ENCODE assay signal across 10 cellular contexts in the genomic region with DNA sequence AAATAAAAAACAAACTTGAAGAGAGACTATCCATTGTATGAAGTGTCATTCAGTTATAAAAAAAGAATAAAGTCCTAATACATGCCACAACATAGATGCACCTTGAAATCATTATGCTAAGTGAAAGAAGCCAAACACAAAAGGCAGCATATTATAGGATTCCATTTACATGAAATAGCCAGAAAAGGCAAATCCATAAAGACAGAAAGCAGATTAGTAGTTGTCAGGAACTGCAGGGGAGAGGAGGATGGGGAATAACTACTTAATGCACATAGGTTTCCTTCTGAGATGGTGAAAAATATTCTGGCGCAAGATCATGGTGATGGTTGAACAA. TPM values are rescaled to one million over a fixed set of nuclear protein-coding genes. Genes with fewer than 3 reads are reported as not detected.
DNase-seq lines count a peak whose midpoint lies in the region; ATAC-seq and TF ChIP-seq lines count a peak whose summit lies in the region.
"Had no signal": no experiment of that assay in that cellular context is flagged by ENCODE, and none has a peak within 500 bp of the region (broad histone marks: within the 10 kb centered on the region; RNA-seq: fewer than 3 reads in every experiment).

No MANE protein-coding gene starts in this region.

- H3K4me1 ChIP-seq in suprapubic skin = no peaks in the 10 kb centered on the region

- ATAC-seq in HG03175 (IDR thresholded peaks at IDR 0.05; ENCODE audit: unreplicated experiment) (peak; percentile 30), esophagus mucosa (no peak)

- TF ChIP-seq CTCF in coronary artery (IDR thresholded peaks at IDR 0.05) (no peak), suprapubic skin (IDR thresholded peaks at IDR 0.05) (no peak)

- CTCF ChIA-PET in activated naive CD4-positive, alpha-beta T cell treated with anti-CD3 and anti-CD28 coated beads, Interleukin-2, amount 10 ng/mL, durations not matched to agents 7 days and 5 days (lab: Charles Lee) = interaction anchor here (1.0 kb wide), 1 partner anchor 21 kb away, joined by 3 read pairs; no protein-coding TSS in a partner anchor

- no peaks in the 10 kb centered on the region for H3K9me3 Mint-ChIP-seq in activated naive CD4-positive, alpha-beta T cell treated with anti-CD3 and anti-CD28 coated beads, Interleukin-2, amount 10 ng/mL, durations not matched to agents 7 days and 5 days

- no peak overlapping the region for H3K27ac ChIP-seq in coronary artery
- no peak overlapping the region for H3K27ac ChIP-seq in suprapubic skin

- no peaks in the 10 kb centered on the region for H3K36me3 Mint-ChIP-seq in activated naive CD4-positive, alpha-beta T cell treated with anti-CD3 and anti-CD28 coated beads, Interleukin-2, amount 10 ng/mL, durations not matched to agents 7 days and 5 days

- no peaks in the 10 kb centered on the region for H3K27me3 ChIP-seq in suprapubic skin

- H3K27ac Mint-ChIP-seq in activated naive CD4-positive, alpha-beta T cell treated with anti-CD3 and anti-CD28 coated beads, Interleukin-2, amount 10 ng/mL, durations not matched to agents 7 days and 5 days = peak overlapping the region; percentile 75

- peak overlapping the region; percentile 42 for H3K4me3 Mint-ChIP-seq in activated naive CD4-positive, alpha-beta T cell treated with anti-CD3 and anti-CD28 coated beads, Interleukin-2, amount 10 ng/mL, durations not matched to agents 7 days and 5 days

- no peaks in the 10 kb centered on the region for H3K36me3 ChIP-seq in suprapubic skin

- TF ChIP-seq POLR2A in suprapubic skin (IDR thresholded peaks at IDR 0.05) = no peak

- no peaks in the 10 kb centered on the region for H3K27me3 Mint-ChIP-seq in activated naive CD4-positive, alpha-beta T cell treated with anti-CD3 and anti-CD28 coated beads, Interleukin-2, amount 10 ng/mL, durations not matched to agents 7 days and 5 days

- peak overlapping the region; percentile 56 for H3K4me3 ChIP-seq in coronary artery
- peak overlapping the region; percentile 26 for H3K4me3 ChIP-seq in suprapubic skin

- peaks cover 13% of the 10 kb centered on the region for H3K4me1 Mint-ChIP-seq in activated naive CD4-positive, alpha-beta T cell treated with anti-CD3 and anti-CD28 coated beads, Interleukin-2, amount 10 ng/mL, durations not matched to agents 7 days and 5 days

- no peaks in the 10 kb centered on the region for H3K9me3 ChIP-seq in suprapubic skin

- TF ChIP-seq EP300 in suprapubic skin (IDR thresholded peaks at IDR 0.05) = no peak

- DNase-seq in activated naive CD4-positive, alpha-beta T cell treated with anti-CD3 and anti-CD28 coated beads, Interleukin-2, amount 10 ng/mL, durations not matched to agents 7 days and 5 days = no peak
- DNase-seq in activated naive CD4-positive, alpha-beta T cell treated with Interleukin-2 at 50 U/mL for 16 hours = no peak
- no peak for DNase-seq in coronary artery (ENCODE audit: low spot score)
- no peak for DNase-seq in suprapubic skin (ENCODE audit: low spot score in 2 of 2)
- no peak for DNase-seq in NK-92 (lab: John Stamatoyannopoulos, UW; ENCODE audit: unreplicated experiment)
- DNase-seq in hepatic stellate cell (ENCODE audit: low spot score) = no peak
- DNase-seq: C1 segment of cervical spinal cord had no signal

- WGBS in suprapubic skin = 91% methylated on average over 1 of the region's 1 CpG

RNA-seq across cellular contexts. Expression of a gene that starts 6.6 kb away (rescaled TPM):
- under 1 TPM in 2 of 4 donors, not detected in 2; 0.30 to 0.97 TPM for total RNA-seq in suprapubic skin
- total RNA-seq in esophagus mucosa = not detected
- total RNA-seq: NCI-H460 had no signal
